ENCODE assay signal across 8 cellular contexts in the genomic region with DNA sequence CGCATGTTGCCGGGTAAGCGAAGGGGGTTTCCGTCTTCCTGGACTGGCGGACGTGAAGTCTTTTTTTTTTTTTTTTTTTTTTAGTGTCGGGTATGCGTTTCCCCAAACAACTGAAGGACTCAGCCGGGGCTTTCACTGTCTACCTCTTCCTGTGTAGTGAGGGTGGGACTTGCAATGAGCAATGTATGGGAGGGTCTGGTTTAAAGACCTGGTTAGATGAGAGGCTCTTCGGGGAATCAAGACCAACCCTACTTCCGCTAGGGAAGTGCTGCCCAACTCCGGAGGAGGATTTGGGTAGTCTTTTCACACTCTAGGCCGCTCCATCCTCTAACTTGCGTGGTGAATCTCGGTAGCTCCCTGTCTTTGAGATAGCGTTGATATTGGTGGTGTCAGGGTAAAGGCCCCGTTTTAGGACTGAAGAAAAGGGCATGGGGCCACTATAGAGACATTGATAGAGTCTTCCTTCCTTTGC. TPM values are rescaled to one million over a fixed set of nuclear protein-coding genes. Genes with fewer than 3 reads are reported as not detected.
DNase-seq lines count a peak whose midpoint lies in the region; ATAC-seq, FAIRE-seq and TF ChIP-seq lines count a peak whose summit lies in the region.

No MANE protein-coding gene starts in this region.

- H3K79me2 ChIP-seq in K562 (ENCODE audit: control insufficient read depth, insufficient read depth, low read length): peaks cover 64% of the 10 kb centered on the region

- H4K20me1 ChIP-seq in K562 (replicated peaks; ENCODE audit: control insufficient read depth, insufficient read depth, low read length): peaks cover 44% of the 10 kb centered on the region

- H3K36me3 ChIP-seq in GM06990 (ENCODE audit: control insufficient read depth, insufficient read depth, low read length) (no peaks in the 10 kb centered on the region; the same call in 1 of the 2 replicates), K562 (ENCODE audit: control insufficient read depth, insufficient read depth, low read length) (peaks cover 28% of the 10 kb centered on the region), spleen (peaks cover 0 to 12% (median 6%) of the 10 kb centered on the region in 6 donors)

- peak overlapping the region; percentile 100 for H2AFZ ChIP-seq in K562 (ENCODE audit: low read depth, low read length)

- in situ Hi-C loops in K562 (cut with MboI): no loop called here

- peak overlapping the region; percentile 99 for H3K27ac Mint-ChIP-seq in T-helper 17 cell

- H3K36me3 Mint-ChIP-seq in T-helper 17 cell (ENCODE audit: low read depth): peaks cover 8% of the 10 kb centered on the region

- peak overlapping the region; percentile 97 for H3K4me2 ChIP-seq in K562 (ENCODE audit: insufficient read depth, low read length)

- H3K9me1 ChIP-seq in K562 (ENCODE audit: control insufficient read depth, insufficient read depth, low read length): no peaks in the 10 kb centered on the region

- POLR2A ChIA-PET in K562 (lab: Yijun Ruan, JAX): interaction anchor here (0.6 to 5.2 kb wide), 10 partner anchors 10 to 91 kb away, joined by 3 to 34 read pairs (median 4); no protein-coding TSS in a partner anchor

- H3K4me3 ChIP-seq in GM06990 (replicated peaks; ENCODE audit: low read depth, low read length): peak overlapping the region; percentile 99
- H3K4me3 ChIP-seq in K562: peak overlapping the region; percentile 91
- peak overlapping the region; percentile 64 to 93 (median 80) for H3K4me3 ChIP-seq in spleen

- no TSS peak for BruUV-seq in K562 (replicated peaks; lab: Mats Ljungman, UMichigan)

- H3K9ac ChIP-seq in K562 (ENCODE audit: insufficient read depth in 1 of 2, low read depth in 2 of 2, low read length in 2 of 2): peak overlapping the region; percentile 92 to 97

- CTCF ChIA-PET in K562 (lab: Yijun Ruan, JAX; ENCODE audit: low intra/inter-chr PET ratio): no interaction called here

- intact Hi-C loops in K562 (cut with micrococcal nuclease): loop anchor here (10.0 kb wide), 3 partner anchors 229 to 499 kb away; a partner anchor contains a TSS
- intact Hi-C loops in spleen (cut with DNase I; ENCODE audit: low total_unique reads): loop anchor here (10.0 kb wide), 1 partner anchor 299 kb away; a partner anchor contains a TSS

- TF ChIP-seq CTCF in GM06990 (IDR thresholded peaks at IDR 0.05; ENCODE audit: insufficient read depth, low read length, poor library complexity, severe bottlenecking): no peak
- no peak for TF ChIP-seq CTCF in K562 (IDR thresholded peaks at IDR 0.05 in 2 of 3, conservative IDR thresholded peaks at IDR 0.05 in 1 of 3; ENCODE audit: insufficient read depth in 2 of 3, low read depth in 1 of 3, low read length in 3 of 3)
- no peak for TF ChIP-seq CTCF in spleen (IDR thresholded peaks at IDR 0.05 in 8 of 11, conservative IDR thresholded peaks at IDR 0.05 in 3 of 11)

- TF ChIP-seq EP300 in K562 (IDR thresholded peaks at IDR 0.05; ENCODE audit: low read length): no peak

- peak overlapping the region; percentile 93 for H3K27ac ChIP-seq in K562 (ENCODE audit: extremely low read depth, low read depth, low read length)
- peak overlapping the region; percentile 95 to 100 (median 99) for H3K27ac ChIP-seq in spleen

- peaks cover 49% of the 10 kb centered on the region for H3K4me1 Mint-ChIP-seq in T-helper 17 cell

- TF ChIP-seq POLR2A in H54 (IDR thresholded peaks at IDR 0.05; ENCODE audit: low read depth, low read length) (no peak), K562 (conservative IDR thresholded peaks at IDR 0.05) (no peak), spleen (IDR thresholded peaks at IDR 0.05) (no peak)

- H3K4me1 ChIP-seq in K562 (replicated peaks in 1 of 2; ENCODE audit: control insufficient read depth in 2 of 2, insufficient read depth in 2 of 2, low read length in 2 of 2) (peaks cover 3 to 11% of the 10 kb centered on the region in 2 experiments; a peak in 4 of 5 replicates), spleen (peaks cover 40 to 59% (median 55%) of the 10 kb centered on the region in 6 donors)

- ATAC-seq in T-helper 17 cell (peak; percentile 78), K562 (peak; percentile 67)

- peak overlapping the region; percentile 98 for H3K4me3 Mint-ChIP-seq in T-helper 17 cell

- DNase-seq in GM06990 (ENCODE audit: extremely low read depth, insufficient read length) (no peak), H54 (ENCODE audit: insufficient read length, low spot score) (peak; percentile 18), LHCN-M2 (ENCODE audit: low read depth) (peak; percentile 61), T-helper 17 cell (peak; percentile 75 to 80 (median 77)), K562 (ENCODE audit: extremely low read depth in 1 of 4, low spot score in 3 of 4) (peak in 2 of 4 experiments; percentile 51 to 69), iPS-NIHi11 (ENCODE audit: low spot score) (peak; percentile 29), spleen (no peak), SHP77 treated with DMSO at 0.1 percent for 48 hours (lab: John Stamatoyannopoulos, UW) (no peak)

- no peaks in the 10 kb centered on the region for H3K9me3 ChIP-seq in T-helper 17 cell (ENCODE audit: control insufficient read depth, low read length, poor library complexity, severe bottlenecking)
- no peaks in the 10 kb centered on the region for H3K9me3 ChIP-seq in K562 (replicated peaks; ENCODE audit: control insufficient read depth, insufficient read depth, low read depth, low read length)
- H3K9me3 ChIP-seq in spleen: no peaks in the 10 kb centered on the region

- H3K27me3 Mint-ChIP-seq in T-helper 17 cell: no peaks in the 10 kb centered on the region

- FAIRE-seq in H54 (lab: Jason Lieb, UNC): peak; percentile 58
- no peak for FAIRE-seq in K562 (lab: Jason Lieb, UNC)

- 1% methylated on average over 17 of the region's 17 CpGs for WGBS in K562 (ENCODE audit: insufficient coverage, low coverage, missing lambda C conversion rate)
- 0 to 1% (median 0%) methylated on average over 17 of the region's 17 CpGs for WGBS in spleen, 5 donors

- no peak for TF ChIP-seq RAD21 in K562 (CRISPR knock-in tag; conservative IDR thresholded peaks at IDR 0.05 in 1 of 2, IDR thresholded peaks at IDR 0.05 in 1 of 2)

- no peaks in the 10 kb centered on the region for H3K27me3 ChIP-seq in GM06990 (replicated peaks; ENCODE audit: control insufficient read depth, insufficient read depth, low read length)
- H3K27me3 ChIP-seq in K562 (ENCODE audit: control insufficient read depth in 2 of 2, insufficient read depth in 2 of 2, low read length in 2 of 2): no peaks in the 10 kb centered on the region
- H3K27me3 ChIP-seq in spleen (replicated peaks in 1 of 7): no peaks in the 10 kb centered on the region

TF ChIP-seq in K562, 482 proteins besides CTCF, POLR2A, EP300 and RAD21 (continues in another document):
- peak; percentile 5; the same call in 1 of the 2 replicates for TF ChIP-seq KAT7 (CRISPR knock-in tag; IDR thresholded peaks at IDR 0.05; ENCODE audit: borderline replicate concordance)
- TF ChIP-seq PHF20 (IDR thresholded peaks at IDR 0.05; ENCODE audit: partially characterized antibody): no peak
- TF ChIP-seq, protein P1, sequence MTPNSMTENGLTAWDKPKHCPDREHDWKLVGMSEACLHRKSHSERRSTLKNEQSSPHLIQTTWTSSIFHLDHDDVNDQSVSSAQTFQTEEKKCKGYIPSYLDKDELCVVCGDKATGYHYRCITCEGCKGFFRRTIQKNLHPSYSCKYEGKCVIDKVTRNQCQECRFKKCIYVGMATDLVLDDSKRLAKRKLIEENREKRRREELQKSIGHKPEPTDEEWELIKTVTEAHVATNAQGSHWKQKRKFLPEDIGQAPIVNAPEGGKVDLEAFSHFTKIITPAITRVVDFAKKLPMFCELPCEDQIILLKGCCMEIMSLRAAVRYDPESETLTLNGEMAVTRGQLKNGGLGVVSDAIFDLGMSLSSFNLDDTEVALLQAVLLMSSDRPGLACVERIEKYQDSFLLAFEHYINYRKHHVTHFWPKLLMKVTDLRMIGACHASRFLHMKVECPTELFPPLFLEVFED (CRISPR knock-in tag; conservative IDR thresholded peaks at IDR 0.05): 0 out of 2 replicates have a peak, but pooled peaks have one; percentile 46
- TF ChIP-seq BRD4 (IDR thresholded peaks at IDR 0.05): peak; percentile 9; the same call in 1 of the 2 replicates
- peak; percentile 55; the same call in 1 of the 2 replicates for TF ChIP-seq SPI1 (IDR thresholded peaks at IDR 0.05; ENCODE audit: borderline replicate concordance, low read depth, low read length)
- TF ChIP-seq ZNF436 (CRISPR knock-in tag; IDR thresholded peaks at IDR 0.05): no peak
- TF ChIP-seq FOSL1 (tag; conservative IDR thresholded peaks at IDR 0.05): no peak
- TF ChIP-seq, protein P2, sequence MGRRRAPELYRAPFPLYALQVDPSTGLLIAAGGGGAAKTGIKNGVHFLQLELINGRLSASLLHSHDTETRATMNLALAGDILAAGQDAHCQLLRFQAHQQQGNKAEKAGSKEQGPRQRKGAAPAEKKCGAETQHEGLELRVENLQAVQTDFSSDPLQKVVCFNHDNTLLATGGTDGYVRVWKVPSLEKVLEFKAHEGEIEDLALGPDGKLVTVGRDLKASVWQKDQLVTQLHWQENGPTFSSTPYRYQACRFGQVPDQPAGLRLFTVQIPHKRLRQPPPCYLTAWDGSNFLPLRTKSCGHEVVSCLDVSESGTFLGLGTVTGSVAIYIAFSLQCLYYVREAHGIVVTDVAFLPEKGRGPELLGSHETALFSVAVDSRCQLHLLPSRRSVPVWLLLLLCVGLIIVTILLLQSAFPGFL (CRISPR knock-in tag; IDR thresholded peaks at IDR 0.05): no peak
- no peak for TF ChIP-seq SREBF1 (IDR thresholded peaks at IDR 0.05; ENCODE audit: borderline replicate concordance, low read depth, low read length)

RNA-seq across cellular contexts. Expression of a gene that starts 0.8 kb away (rescaled TPM):
- total RNA-seq in LHCN-M2 (2014; rRNA removed) (45.5 and 63.6 TPM in 2 replicates), T-helper 17 cell (100 to 1,000 TPM; 333 to 383 TPM), K562 (2014; rRNA removed) (69.5 and 76.7 TPM in 2 replicates), K562 (2014; rRNA removed; fragmentation: Illumina TruSeq; extraction: Trizol) (89.2 and 102 TPM in 2 replicates), K562 (2015; rRNA removed; fragmentation: Illumina TruSeq; extraction: Trizol) (105 and 107 TPM in 2 replicates), K562 (2021) (218 and 237 TPM in 2 replicates), spleen (100 to 1,000 TPM; 142 to 216 (median 186) TPM)
- polyA plus RNA-seq in LHCN-M2 (2012): 30.5 TPM
- 76.1 and 296 TPM in 2 replicates for total RNA-seq in K562 (2011; cell fraction: chromatin; rRNA removed; ENCODE audit: low replicate concordance)
- 45.2 and 70.9 TPM in 2 replicates for total RNA-seq in K562 (2011; cell fraction: nucleolus; rRNA removed)
- 123 and 188 TPM in 2 replicates for total RNA-seq in K562 (2011; cell fraction: nucleoplasm; rRNA removed)
- polyA plus RNA-seq in K562 (2011; rRNA removed) (101 and 108 TPM in 2 replicates), K562 (2014; fragmentation: Illumina TruSeq; extraction: Trizol) (164 and 206 TPM in 2 replicates), K562 (2014; fragmentation: Nextera tagmentation; extraction: Ambion mirVana) (10 to 100 TPM; 61.9 to 93.0 TPM), K562 (2014; rRNA removed) (108 and 114 TPM in 2 replicates), spleen (10 to 100 TPM; 30.1 to 52.1 (median 35.2) TPM)
- 105 and 130 TPM in 2 replicates for polyA plus RNA-seq in K562 (2011; cell fraction: cytosol; rRNA removed)
- 134 and 156 TPM in 2 replicates for polyA plus RNA-seq in K562 (2011; cell fraction: nucleus; rRNA removed)
- 85.6 and 96.6 TPM in 2 replicates for polyA plus RNA-seq in K562 (2012)
- 135 and 143 TPM in 2 replicates for polyA minus RNA-seq in K562 (2011; rRNA and poly(A)+ RNA removed)
- polyA minus RNA-seq in K562 (2011; cell fraction: cytosol; rRNA and poly(A)+ RNA removed): 137 and 143 TPM in 2 replicates
- polyA minus RNA-seq in K562 (2011; cell fraction: nucleus; rRNA and poly(A)+ RNA removed): 50.5 and 95.9 TPM in 2 replicates

Comparison
In these comparisons a context has a peak if more than half of its experiments do, and no peak if none do; other contexts are left out.
1. DNase-seq: peak in H54 (single experiment), LHCN-M2 (single experiment), T-helper 17 cell (3 of 3) and iPS-NIHi11 (single experiment); none in GM06990 (single experiment), spleen (single experiment) and SHP77 treated with DMSO at 0.1 percent for 48 hours (single experiment).
2. Peak in every context shown above with its lines, with median percentiles within 50 percentile points of each other: H3K4me3 ChIP-seq.